In the genomic region with DNA sequence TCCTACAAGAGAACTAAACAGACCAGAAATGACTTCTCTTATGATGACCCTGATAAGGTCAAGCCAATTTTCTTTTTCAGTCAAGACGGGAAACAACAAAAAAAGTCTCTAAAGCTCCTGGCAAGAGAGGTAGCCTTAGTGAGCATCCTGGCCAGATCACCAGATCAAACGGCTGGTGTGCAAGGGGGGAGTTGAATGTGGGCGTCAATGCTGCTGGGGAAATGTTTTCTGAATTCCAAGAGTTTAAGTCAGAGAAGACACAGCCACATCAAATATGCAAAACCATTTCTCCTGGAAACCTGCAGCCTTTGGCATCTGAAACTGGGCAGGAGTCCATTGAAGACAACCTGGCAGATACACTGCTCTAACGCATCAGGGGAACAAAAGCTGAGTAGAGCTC, we compare ENCODE assay signal across 12 cellular contexts. TPM values are rescaled to one million over a fixed set of nuclear protein-coding genes. Genes with fewer than 3 reads are reported as not detected.
DNase-seq lines count a peak whose midpoint lies in the region; ATAC-seq and TF ChIP-seq lines count a peak whose summit lies in the region.
"Had no signal": no experiment of that assay in that cellular context is flagged by ENCODE, and none has a peak within 500 bp of the region (broad histone marks: within the 10 kb centered on the region; RNA-seq: fewer than 3 reads in every experiment).

No MANE protein-coding gene starts in this region.

- no peaks in the 10 kb centered on the region for H3K9me3 ChIP-seq in transverse colon

- peak overlapping the region in 1 of 4 donors; percentile 23 for H3K27ac ChIP-seq in transverse colon

- H3K36me3 ChIP-seq in transverse colon = peaks cover 0 to 48% (median 21%) of the 10 kb centered on the region in 4 donors

- peaks cover 45% of the 10 kb centered on the region for H3K36me3 Mint-ChIP-seq in stimulated activated naive CD8-positive, alpha-beta T cell treated with anti-CD3 and anti-CD28 coated beads, Interleukin-15, Interleukin-2, amounts not matched to agents 100 ng/mL and 50 ng/mL, for 24 hours (ENCODE audit: low read depth)

- peaks cover 0 to 7% (median 0%) of the 10 kb centered on the region in 4 donors for H3K4me1 ChIP-seq in transverse colon

- no peak overlapping the region for H3K4me3 Mint-ChIP-seq in stimulated activated naive CD8-positive, alpha-beta T cell treated with anti-CD3 and anti-CD28 coated beads, Interleukin-15, Interleukin-2, amounts not matched to agents 100 ng/mL and 50 ng/mL, for 24 hours
- no peak overlapping the region for H3K4me3 Mint-ChIP-seq in stimulated activated naive CD8-positive, alpha-beta T cell treated with anti-CD3 and anti-CD28 coated beads, Interleukin-15, amount 100 ng/mL, for 72 hours
- H3K4me3 Mint-ChIP-seq: activated naive CD4-positive, alpha-beta T cell treated with anti-CD3 and anti-CD28 coated beads for 36 hours; CD8-positive, alpha-beta T cell; nephron progenitor cell had no signal

- no peak for DNase-seq in stimulated activated naive CD8-positive, alpha-beta T cell treated with anti-CD3 and anti-CD28 coated beads, Interleukin-15, amount 100 ng/mL, for 72 hours
- DNase-seq in amniotic stem cell (lab: John Stamatoyannopoulos, UW) (peak; percentile 28), glomerular visceral epithelial cell (ENCODE audit: extremely low spot score) (peak; percentile 88), transverse colon (no peak), NCI-H1092 (lab: John Stamatoyannopoulos, UW) (no peak)
- no peak for DNase-seq in activated CD4-positive, alpha-beta T cell treated with anti-CD3 and anti-CD28 coated beads for 4 hours
- DNase-seq: activated naive CD4-positive, alpha-beta T cell treated with anti-CD3 and anti-CD28 coated beads for 36 hours; CD8-positive, alpha-beta T cell; NCI-H1048; nephron progenitor cell had no signal

- peak overlapping the region; percentile 56 for H3K27ac Mint-ChIP-seq in stimulated activated naive CD8-positive, alpha-beta T cell treated with anti-CD3 and anti-CD28 coated beads, Interleukin-15, Interleukin-2, amounts not matched to agents 100 ng/mL and 50 ng/mL, for 24 hours
- H3K27ac Mint-ChIP-seq in stimulated activated naive CD8-positive, alpha-beta T cell treated with anti-CD3 and anti-CD28 coated beads, Interleukin-15, amount 100 ng/mL, for 72 hours = no peak overlapping the region
- H3K27ac Mint-ChIP-seq: activated naive CD4-positive, alpha-beta T cell treated with anti-CD3 and anti-CD28 coated beads for 36 hours; CD8-positive, alpha-beta T cell; nephron progenitor cell had no signal

- H3K4me3 ChIP-seq in transverse colon = no peak overlapping the region

- 67 to 77% methylated on average over 4 of the region's 4 CpGs for WGBS in transverse colon (ENCODE audit: low coverage in 1 of 2), 2 donors

- no peak for TF ChIP-seq CTCF in transverse colon (IDR thresholded peaks at IDR 0.05)

- TF ChIP-seq POLR2A in transverse colon (IDR thresholded peaks at IDR 0.05) = no peak

- ATAC-seq in stimulated activated naive CD8-positive, alpha-beta T cell treated with anti-CD3 and anti-CD28 coated beads, Interleukin-15, amount 100 ng/mL, for 72 hours = no peak
- no peak for ATAC-seq in GM21737 (IDR thresholded peaks at IDR 0.05; ENCODE audit: unreplicated experiment)
- ATAC-seq: CD8-positive, alpha-beta T cell had no signal

- no peaks in the 10 kb centered on the region for H3K27me3 ChIP-seq in transverse colon

- in situ Hi-C loops in transverse colon (cut with MboI; ENCODE audit: low pct_ligation_motif_present in 1 of 4, low pct_unique_long_range_greater_than_20kb in 1 of 4, low sequenced_read_pairs in 3 of 4) = loop anchor here in 1 of 4 donors (25.0 kb wide), 2 partner anchors 313 to 438 kb away; a partner anchor contains a TSS

- no peaks in the 10 kb centered on the region for H3K9me3 Mint-ChIP-seq in stimulated activated naive CD8-positive, alpha-beta T cell treated with anti-CD3 and anti-CD28 coated beads, Interleukin-15, Interleukin-2, amounts not matched to agents 100 ng/mL and 50 ng/mL, for 24 hours
- no peaks in the 10 kb centered on the region for H3K9me3 Mint-ChIP-seq in stimulated activated naive CD8-positive, alpha-beta T cell treated with anti-CD3 and anti-CD28 coated beads, Interleukin-15, amount 100 ng/mL, for 72 hours
- H3K9me3 Mint-ChIP-seq: activated naive CD4-positive, alpha-beta T cell treated with anti-CD3 and anti-CD28 coated beads for 36 hours; CD8-positive, alpha-beta T cell; nephron progenitor cell had no signal

- peaks cover 72% of the 10 kb centered on the region for H3K4me1 Mint-ChIP-seq in stimulated activated naive CD8-positive, alpha-beta T cell treated with anti-CD3 and anti-CD28 coated beads, Interleukin-15, Interleukin-2, amounts not matched to agents 100 ng/mL and 50 ng/mL, for 24 hours (ENCODE audit: low read depth)
- peaks cover 49% of the 10 kb centered on the region for H3K4me1 Mint-ChIP-seq in stimulated activated naive CD8-positive, alpha-beta T cell treated with anti-CD3 and anti-CD28 coated beads, Interleukin-15, amount 100 ng/mL, for 72 hours
- H3K4me1 Mint-ChIP-seq: nephron progenitor cell had no signal

- intact Hi-C loops in transverse colon (cut with DNase I; ENCODE audit: low total_unique reads) = no loop called here

- no peak for TF ChIP-seq EP300 in transverse colon (IDR thresholded peaks at IDR 0.05; ENCODE audit: low read depth)

- no peaks in the 10 kb centered on the region for H3K27me3 Mint-ChIP-seq in stimulated activated naive CD8-positive, alpha-beta T cell treated with anti-CD3 and anti-CD28 coated beads, Interleukin-15, Interleukin-2, amounts not matched to agents 100 ng/mL and 50 ng/mL, for 24 hours
- H3K27me3 Mint-ChIP-seq in stimulated activated naive CD8-positive, alpha-beta T cell treated with anti-CD3 and anti-CD28 coated beads, Interleukin-15, amount 100 ng/mL, for 72 hours = no peaks in the 10 kb centered on the region

RNA-seq across cellular contexts. Expression of a gene that starts 16.0 kb away (rescaled TPM):
- 1 to 10 TPM; 1.6 to 9.4 (median 3.6) TPM for total RNA-seq in transverse colon

RNA-seq across cellular contexts. Expression of a gene that starts 51.8 kb away (rescaled TPM):
- total RNA-seq in transverse colon = 10 to 100 TPM in 2 of 4 donors, 1 to 10 TPM in 2; 3.3 to 18.3 (median 9.7) TPM
- total RNA-seq: activated naive CD4-positive, alpha-beta T cell treated with anti-CD3 and anti-CD28 coated beads for 36 hours had no signal

Comparison
In these comparisons a context has a peak if more than half of its experiments do, and no peak if none do; other contexts are left out.
1. DNase-seq: peak in amniotic stem cell (single experiment) and glomerular visceral epithelial cell (single experiment); none in stimulated activated naive CD8-positive, alpha-beta T cell treated with anti-CD3 and anti-CD28 coated beads, Interleukin-15, amount 100 ng/mL, for 72 hours (0 of 2), transverse colon (single experiment), NCI-H1092 (single experiment) and activated CD4-positive, alpha-beta T cell treated with anti-CD3 and anti-CD28 coated beads for 4 hours (0 of 2).